In genomic region chr22:37197451-37198289, GRCh38 we compare ENCODE assay signal across 8 cellular contexts. TPM values are rescaled to one million over a fixed set of nuclear protein-coding genes. Genes with fewer than 3 reads are reported as not detected.
A peak's percentile ranks its signal among the peaks of the same experiment; 100 is the strongest.
DNase-seq lines count a peak whose midpoint lies in the region; ATAC-seq, FAIRE-seq and TF ChIP-seq lines count a peak whose summit lies in the region.

No MANE protein-coding gene starts in this region.

- H3K27ac Mint-ChIP-seq in naive thymus-derived CD4-positive, alpha-beta T cell: peak overlapping the region; percentile 87 to 99 (median 96)

- FAIRE-seq in GM12892 (lab: Jason Lieb, UNC): peak; percentile 90

- no peak for TF ChIP-seq POLR2A in GM12892 (IDR thresholded peaks at IDR 0.05; ENCODE audit: low read depth, low read length)

- H3K27me3 Mint-ChIP-seq in naive thymus-derived CD4-positive, alpha-beta T cell: no peaks in the 10 kb centered on the region

- BruUV-seq in Panc1 (replicated peaks; lab: Mats Ljungman, UMichigan): no TSS peak

- H3K4me1 Mint-ChIP-seq in naive thymus-derived CD4-positive, alpha-beta T cell: peaks cover 28 to 67% (median 52%) of the 10 kb centered on the region in 7 donors

- TF ChIP-seq CTCF in Panc1 (IDR thresholded peaks at IDR 0.05): no peak

- H3K9me3 Mint-ChIP-seq in naive thymus-derived CD4-positive, alpha-beta T cell: no peaks in the 10 kb centered on the region

- peaks cover 0 to 7% (median 0%) of the 10 kb centered on the region in 5 donors for H3K36me3 Mint-ChIP-seq in naive thymus-derived CD4-positive, alpha-beta T cell

- no peak for DNase-seq in GM12892 (ENCODE audit: insufficient read length)
- no peak for DNase-seq in Panc1 (ENCODE audit: low read depth, low spot score)
- DNase-seq in effector memory CD4-positive, alpha-beta T cell: no peak
- DNase-seq in naive thymus-derived CD4-positive, alpha-beta T cell: no peak
- no peak for DNase-seq in SK-N-DZ (ENCODE audit: low spot score)
- DNase-seq in DMS114 treated with DMSO at 0.1 percent for 48 hours (lab: John Stamatoyannopoulos, UW; ENCODE audit: unreplicated experiment): no peak

- ATAC-seq in Panc1 (peak; percentile 55), HG02642 (IDR thresholded peaks at IDR 0.05; ENCODE audit: poor library complexity, unreplicated experiment) (no peak), GM21723 (IDR thresholded peaks at IDR 0.05; ENCODE audit: unreplicated experiment) (no peak)
- no peak for ATAC-seq in naive thymus-derived CD4-positive, alpha-beta T cell

- H3K4me3 ChIP-seq in Panc1 (ENCODE audit: low read depth in 2 of 2, low read length in 2 of 2): peak overlapping the region in 1 of 2 experiments; percentile 35; a peak in 2 of 4 replicates
- H3K4me3 ChIP-seq in effector memory CD4-positive, alpha-beta T cell (ENCODE audit: insufficient read depth, low read depth, low read length, poor library complexity, severe bottlenecking): peak overlapping the region; percentile 59
- peak overlapping the region; percentile 90 for H3K4me3 ChIP-seq in naive thymus-derived CD4-positive, alpha-beta T cell (ENCODE audit: low read length)

- H3K4me3 Mint-ChIP-seq in naive thymus-derived CD4-positive, alpha-beta T cell: peak overlapping the region; percentile 80 to 90 (median 86)

- H3K27ac ChIP-seq in Panc1 (ENCODE audit: low read length): peak overlapping the region; percentile 94
- H3K27ac ChIP-seq in effector memory CD4-positive, alpha-beta T cell (ENCODE audit: insufficient read depth, low read length, poor library complexity, severe bottlenecking): peak overlapping the region; percentile 91
- peak overlapping the region; percentile 86 for H3K27ac ChIP-seq in naive thymus-derived CD4-positive, alpha-beta T cell (ENCODE audit: low read depth, low read length)

- no peaks in the 10 kb centered on the region for H3K9me3 ChIP-seq in Panc1 (ENCODE audit: control insufficient read depth, insufficient read depth, low read depth, low read length)
- H3K9me3 ChIP-seq in effector memory CD4-positive, alpha-beta T cell (ENCODE audit: control insufficient read depth, low read length): no peaks in the 10 kb centered on the region
- H3K9me3 ChIP-seq in naive thymus-derived CD4-positive, alpha-beta T cell (ENCODE audit: control insufficient read depth in 2 of 3, low read length in 3 of 3): no peaks in the 10 kb centered on the region

- CTCF ChIA-PET in Panc1 (lab: Charles Lee): interaction anchor here (1.4 kb wide), 1 partner anchor 62 kb away, joined by 3 read pairs; no protein-coding TSS in a partner anchor
- CTCF ChIA-PET in naive thymus-derived CD4-positive, alpha-beta T cell (lab: Charles Lee): interaction anchor here (0.5 to 3.5 kb wide), 22 partner anchors 10 to 342 kb away, joined by 3 to 18 read pairs (median 5); partner anchors contain the start of gene RAC2

- H3K27me3 ChIP-seq in Panc1 (ENCODE audit: control insufficient read depth, insufficient read depth, low read length): no peaks in the 10 kb centered on the region
- no peaks in the 10 kb centered on the region for H3K27me3 ChIP-seq in effector memory CD4-positive, alpha-beta T cell (replicated peaks; ENCODE audit: control insufficient read depth, insufficient read depth, low read length, poor library complexity, severe bottlenecking)
- no peaks in the 10 kb centered on the region for H3K27me3 ChIP-seq in naive thymus-derived CD4-positive, alpha-beta T cell (ENCODE audit: control insufficient read depth in 2 of 2, insufficient read depth in 2 of 2, low read length in 2 of 2)

- peaks cover 58% of the 10 kb centered on the region for H3K4me1 ChIP-seq in Panc1 (ENCODE audit: control insufficient read depth, insufficient read depth, low read length)
- H3K4me1 ChIP-seq in effector memory CD4-positive, alpha-beta T cell (ENCODE audit: control insufficient read depth, insufficient read depth, low read length, poor library complexity, severe bottlenecking): peaks cover 22% of the 10 kb centered on the region
- H3K4me1 ChIP-seq in naive thymus-derived CD4-positive, alpha-beta T cell (ENCODE audit: control insufficient read depth in 2 of 2, insufficient read depth in 2 of 2, low read length in 2 of 2): peaks cover 40 to 46% of the 10 kb centered on the region in 2 donors

- no peaks in the 10 kb centered on the region for H3K36me3 ChIP-seq in Panc1 (ENCODE audit: control insufficient read depth, insufficient read depth, low read length)
- no peaks in the 10 kb centered on the region for H3K36me3 ChIP-seq in effector memory CD4-positive, alpha-beta T cell (ENCODE audit: control insufficient read depth, insufficient read depth, low read length)
- no peaks in the 10 kb centered on the region for H3K36me3 ChIP-seq in naive thymus-derived CD4-positive, alpha-beta T cell (ENCODE audit: control insufficient read depth in 2 of 3, insufficient read depth in 3 of 3, low read length in 3 of 3)

- POLR2A ChIA-PET in Panc1 (lab: Charles Lee): interaction anchor here (0.6 kb wide), 1 partner anchor 119 kb away, joined by 3 read pairs; no protein-coding TSS in a partner anchor
- POLR2A ChIA-PET in naive thymus-derived CD4-positive, alpha-beta T cell (lab: Charles Lee): interaction anchor here (0.8 to 14.7 kb wide), 14 partner anchors 11 to 118 kb away, joined by 3 to 256 read pairs (median 7); partner anchors contain the start of genes IL2RB and RAC2

- in situ Hi-C loops in Panc1 (cut with HindIII; ENCODE audit: low pct_unique_long_range_greater_than_20kb, low sequenced_read_pairs): no loop called here

- intact Hi-C loops in Panc1 (cut with micrococcal nuclease; ENCODE audit: unreplicated experiment): loop anchor here (2.0 kb wide), 1 partner anchor 31 kb away; no protein-coding TSS in a partner anchor
- intact Hi-C loops in naive thymus-derived CD4-positive, alpha-beta T cell (cut with micrococcal nuclease): loop anchor here (1.0 to 10.0 kb wide), 7 partner anchors 31 to 415 kb away; no protein-coding TSS in a partner anchor

RNA-seq across cellular contexts. Expression of gene C1QTNF6, which starts 9.6 kb away (rescaled TPM):
- polyA plus RNA-seq in GM12892 (2012; ENCODE audit: missing spikeins): 4.9 TPM
- 25.0 TPM for total RNA-seq in Panc1 (2021; ENCODE audit: unreplicated experiment)
- polyA plus RNA-seq in Panc1 (2012; ENCODE audit: insufficient read length): 24.0 TPM
- total RNA-seq in naive thymus-derived CD4-positive, alpha-beta T cell: 10 to 100 TPM; 12.4 to 27.6 (median 20.2) TPM
- polyA plus RNA-seq in naive thymus-derived CD4-positive, alpha-beta T cell: 1 to 10 TPM; 1.1 to 2.4 TPM
- 1.0 and 1.8 TPM in 2 replicates for polyA plus RNA-seq in SK-N-DZ (2014; cell fraction: cytosol; rRNA removed)
- polyA plus RNA-seq in SK-N-DZ (2014; cell fraction: nucleus; rRNA removed): 2.6 and 4.0 TPM in 2 replicates

RNA-seq across cellular contexts. Expression of gene SSTR3, which starts 14.6 kb away (rescaled TPM):
- polyA plus RNA-seq in GM12892 (2012; ENCODE audit: missing spikeins): 2.8 TPM
- 0.08 TPM for total RNA-seq in Panc1 (2021; ENCODE audit: unreplicated experiment)
- polyA plus RNA-seq in Panc1 (2012; ENCODE audit: insufficient read length): not detected
- 10 to 100 TPM in 2 of 5 experiments, 1 to 10 TPM in 3; 3.9 to 30.4 (median 6.4) TPM for total RNA-seq in naive thymus-derived CD4-positive, alpha-beta T cell
- polyA plus RNA-seq in naive thymus-derived CD4-positive, alpha-beta T cell: 1 to 10 TPM; 5.8 to 9.5 TPM
- 0.05 and 0.08 TPM in 2 replicates for polyA plus RNA-seq in SK-N-DZ (2014; cell fraction: cytosol; rRNA removed)
- 0.03 TPM in 1 of 2 replicates, not detected in the other for polyA plus RNA-seq in SK-N-DZ (2014; cell fraction: nucleus; rRNA removed)

RNA-seq across cellular contexts. Expression of gene RAC2, which starts 46.4 kb away (rescaled TPM):
- 247 TPM for polyA plus RNA-seq in GM12892 (2012; ENCODE audit: missing spikeins)
- total RNA-seq in Panc1 (2021; ENCODE audit: unreplicated experiment): 1.5 TPM
- polyA plus RNA-seq in Panc1 (2012; ENCODE audit: insufficient read length): 0.55 TPM
- total RNA-seq in naive thymus-derived CD4-positive, alpha-beta T cell: 100 to 1,000 TPM; 263 to 886 (median 301) TPM
- 100 to 1,000 TPM; 838 to 852 TPM for polyA plus RNA-seq in naive thymus-derived CD4-positive, alpha-beta T cell
- polyA plus RNA-seq in SK-N-DZ (2014; cell fraction: cytosol; rRNA removed): 0.44 and 0.71 TPM in 2 replicates
- not detected in 2 replicates for polyA plus RNA-seq in SK-N-DZ (2014; cell fraction: nucleus; rRNA removed)

RNA-seq across cellular contexts. Expression of gene IL2RB, which starts 48.0 kb away (rescaled TPM):
- polyA plus RNA-seq in GM12892 (2012; ENCODE audit: missing spikeins): 40.0 TPM
- 1.0 TPM for total RNA-seq in Panc1 (2021; ENCODE audit: unreplicated experiment)
- polyA plus RNA-seq in Panc1 (2012; ENCODE audit: insufficient read length): 0.59 TPM
- total RNA-seq in naive thymus-derived CD4-positive, alpha-beta T cell: 100 to 1,000 TPM in 2 of 5 experiments, 10 to 100 TPM in 3; 14.3 to 209 (median 44.1) TPM
- 10 to 100 TPM; 13.6 to 20.2 TPM for polyA plus RNA-seq in naive thymus-derived CD4-positive, alpha-beta T cell
- polyA plus RNA-seq in SK-N-DZ (2014; cell fraction: cytosol; rRNA removed): 0.22 TPM in 1 of 2 replicates, not detected in the other
- not detected in 2 replicates for polyA plus RNA-seq in SK-N-DZ (2014; cell fraction: nucleus; rRNA removed)

Comparison
In these comparisons a context has a peak if more than half of its experiments do, and no peak if none do; other contexts are left out.
1. RNA of gene RAC2, which starts 46.4 kb away (total RNA-seq): 263 to 886 TPM in naive thymus-derived CD4-positive, alpha-beta T cell; 1.5 TPM in Panc1 (single experiment); every median in the first group is over 100 times any median in the second.
2. Peak in every context shown above with its lines, with median percentiles within 50 percentile points of each other: H3K27ac ChIP-seq.